Comparison of ENCODE assay signal across 8 cellular contexts in genomic region chr11:65262381-65262680, GRCh38. TPM values are rescaled to one million over a fixed set of nuclear protein-coding genes. Genes with fewer than 3 reads are reported as not detected.
DNase-seq lines count a peak whose midpoint lies in the region; TF ChIP-seq lines count a peak whose summit lies in the region.

No MANE protein-coding gene starts in this region.

- H3K4me3 ChIP-seq in GM12864 (ENCODE audit: low read depth, low read length) = peak overlapping the region; percentile 86
- peak overlapping the region; percentile 60 to 81 (median 74) for H3K4me3 ChIP-seq in Peyer's patch
- H3K4me3 ChIP-seq in epithelial cell of esophagus (ENCODE audit: low read length) = peak overlapping the region; percentile 77
- H3K4me3 ChIP-seq in neuron (ENCODE audit: low read length) = peak overlapping the region; percentile 63

- TF ChIP-seq CTCF in GM12864 (IDR thresholded peaks at IDR 0.05; ENCODE audit: low read depth, low read length, missing control alignments) (no peak), Peyer's patch (IDR thresholded peaks at IDR 0.05) (no peak), epithelial cell of esophagus (IDR thresholded peaks at IDR 0.05; ENCODE audit: insufficient read depth, low read depth, low read length, missing control alignments) (no peak)

- no peak for TF ChIP-seq POLR2A in Peyer's patch (IDR thresholded peaks at IDR 0.05)

- peak overlapping the region; percentile 84 for H2AFZ ChIP-seq in neuron (ENCODE audit: low read depth, low read length)

- DNase-seq in GM12864 (ENCODE audit: low read depth) (no peak), Peyer's patch (no peak), epithelial cell of esophagus (ENCODE audit: low read depth) (no peak), ecto neural progenitor cell (ENCODE audit: low spot score) (no peak), SHP77 treated with DMSO at 0.1 percent for 48 hours (lab: John Stamatoyannopoulos, UW) (no peak), SW 1271 (lab: John Stamatoyannopoulos, UW) (no peak)
- no peak for DNase-seq in stimulated activated naive CD4-positive, alpha-beta T cell treated with Interleukin-2 at 50 U/mL for 16 hours (lab: John Stamatoyannopoulos, UW)

- H3K36me3 ChIP-seq in Peyer's patch (no peaks in the 10 kb centered on the region), neuron (ENCODE audit: insufficient read depth, low read length) (peaks cover 19% of the 10 kb centered on the region)

- H3K27me3 ChIP-seq in Peyer's patch (no peaks in the 10 kb centered on the region), neuron (ENCODE audit: insufficient read depth, low read length) (no peaks in the 10 kb centered on the region)

- H3K27ac ChIP-seq in Peyer's patch = peak overlapping the region; percentile 81 to 91 (median 87)

- peaks cover 0 to 14% (median 7%) of the 10 kb centered on the region in 4 donors for H3K4me1 ChIP-seq in Peyer's patch
- peaks cover 7% of the 10 kb centered on the region for H3K4me1 ChIP-seq in neuron (ENCODE audit: insufficient read depth, low read length)

- H3K9me3 ChIP-seq in Peyer's patch = no peaks in the 10 kb centered on the region
- no peaks in the 10 kb centered on the region for H3K9me3 ChIP-seq in neuron (ENCODE audit: low read length)

RNA-seq across cellular contexts. Expression of gene POLA2, which starts 0.6 kb away (rescaled TPM):
- 10 to 100 TPM in 2 of 4 donors, 1 to 10 TPM in 2; 6.8 to 25.6 (median 13.1) TPM for total RNA-seq in Peyer's patch

RNA-seq across cellular contexts. Expression of gene CDC42EP2, which starts 52.3 kb away (rescaled TPM):
- 10 to 100 TPM; 13.2 to 26.9 (median 24.7) TPM for total RNA-seq in Peyer's patch
